10 cellular contexts compared by ENCODE assay signal in genomic region chr13:41811588-41812021, GRCh38.
DNase-seq lines count a peak whose midpoint lies in the region; ATAC-seq and TF ChIP-seq lines count a peak whose summit lies in the region.
"Had no signal": no experiment of that assay in that cellular context is flagged by ENCODE, and none has a peak within 500 bp of the region (broad histone marks: within the 10 kb centered on the region; RNA-seq: fewer than 3 reads in every experiment).

No MANE protein-coding gene starts in this region.

- H3K36me3 Mint-ChIP-seq in immature natural killer cell: peaks cover 31 to 55% (median 50%) of the 10 kb centered on the region in 3 donors

- H3K9me3 Mint-ChIP-seq in immature natural killer cell: no peaks in the 10 kb centered on the region
- H3K9me3 Mint-ChIP-seq: activated T-cell treated with anti-CD3 and anti-CD28 coated beads, Interleukin-2, amount 50 U/mL, for 72 hours had no signal

- peaks cover 0 to 3% (median 0%) of the 10 kb centered on the region in 3 donors for H3K27me3 Mint-ChIP-seq in immature natural killer cell (ENCODE audit: low read depth in 3 of 3)

- no peak for TF ChIP-seq CTCF in GM12864 (IDR thresholded peaks at IDR 0.05; ENCODE audit: low read depth, low read length, missing control alignments)

- H3K4me1 Mint-ChIP-seq in immature natural killer cell: peaks cover 38 to 49% of the 10 kb centered on the region in 2 donors

- no peak overlapping the region for H3K4me3 ChIP-seq in GM12864 (ENCODE audit: low read depth, low read length)
- H3K4me3 ChIP-seq: dorsolateral prefrontal cortex had no signal

- ATAC-seq in GM19397 (IDR thresholded peaks at IDR 0.05; ENCODE audit: unreplicated experiment) (peak; percentile 74), HG03108 (IDR thresholded peaks at IDR 0.05; ENCODE audit: unreplicated experiment) (peak; percentile 65)
- ATAC-seq: activated T-cell treated with anti-CD3 and anti-CD28 coated beads, Interleukin-2, amount 50 U/mL, for 72 hours had no signal

- peak overlapping the region; percentile 81 to 92 (median 91) for H3K27ac Mint-ChIP-seq in immature natural killer cell
- H3K27ac Mint-ChIP-seq: activated T-cell treated with anti-CD3 and anti-CD28 coated beads, Interleukin-2, amount 50 U/mL, for 72 hours had no signal

- H3K4me3 Mint-ChIP-seq in immature natural killer cell: peak overlapping the region; percentile 68 to 86 (median 79)
- H3K4me3 Mint-ChIP-seq: activated T-cell treated with anti-CD3 and anti-CD28 coated beads, Interleukin-2, amount 50 U/mL, for 72 hours had no signal

- DNase-seq in GM12864 (ENCODE audit: low read depth) (peak; percentile 22), immature natural killer cell (peak; percentile 63 to 74 (median 70)), cerebellum (ENCODE audit: low spot score) (no peak), NCI-H187 treated with DMSO at 0.1 percent for 48 hours (lab: John Stamatoyannopoulos, UW) (no peak), nucleus accumbens (lab: John Stamatoyannopoulos, UW) (no peak), epidermal melanocyte (ENCODE audit: insufficient read length, low spot score) (no peak)
- DNase-seq: activated T-cell treated with anti-CD3 and anti-CD28 coated beads, Interleukin-2, amount 50 U/mL, for 72 hours; dorsolateral prefrontal cortex had no signal

Comparison
In these comparisons a context has a peak if more than half of its experiments do, and no peak if none do; other contexts are left out.
1. DNase-seq: peak in GM12864 (single experiment) and immature natural killer cell (3 of 3); none in cerebellum (single experiment), NCI-H187 treated with DMSO at 0.1 percent for 48 hours (single experiment), nucleus accumbens (0 of 56) and epidermal melanocyte (single experiment).